Comparison of ENCODE assay signal across 22 cellular contexts in the genomic region with DNA sequence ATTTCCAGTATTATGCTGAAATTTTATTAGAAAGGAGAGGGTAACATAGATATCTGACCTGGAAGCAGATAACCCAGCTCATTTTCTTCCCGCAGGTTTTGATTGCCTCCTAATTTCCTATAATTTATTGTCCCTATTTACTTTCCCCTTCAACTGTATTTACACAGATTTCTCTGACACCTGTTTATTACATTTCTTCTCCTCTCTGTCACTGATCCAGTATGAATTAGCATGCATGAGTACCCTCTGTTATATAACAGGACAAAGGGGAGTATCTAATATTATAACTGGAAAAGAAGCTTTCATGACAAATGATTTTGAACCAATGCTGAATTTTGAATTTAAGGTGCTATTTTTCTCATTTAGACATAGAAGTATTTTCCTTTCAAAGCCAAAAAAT. TPM values are rescaled to one million over a fixed set of nuclear protein-coding genes. Genes with fewer than 3 reads are reported as not detected.
DNase-seq lines count a peak whose midpoint lies in the region; ATAC-seq and TF ChIP-seq lines count a peak whose summit lies in the region.
"Had no signal": no experiment of that assay in that cellular context is flagged by ENCODE, and none has a peak within 500 bp of the region (broad histone marks: within the 10 kb centered on the region; RNA-seq: fewer than 3 reads in every experiment).

No MANE protein-coding gene starts in this region.

- H3K9me3 ChIP-seq in HEK293 (ENCODE audit: control insufficient read depth, insufficient read depth, low read depth, low read length) (no peaks in the 10 kb centered on the region), heart right ventricle (no peaks in the 10 kb centered on the region), breast epithelium (no peaks in the 10 kb centered on the region)
- H3K9me3 ChIP-seq: heart left ventricle had no signal

- 49 to 70% methylated on average over 1 of the region's 1 CpG for WGBS in heart right ventricle, 2 donors

- ATAC-seq in heart right ventricle = no peak
- ATAC-seq: activated CD8-positive, alpha-beta T cell treated with anti-CD3 and anti-CD28 coated beads, Interleukin-2, amount 10 ng/mL, durations not matched to agents 7 days and 5 days; activated naive CD8-positive, alpha-beta T cell treated with anti-CD3 and anti-CD28 coated beads, Interleukin-2, amount 50 U/mL, for 24 hours; heart left ventricle; left colon had no signal

- TF ChIP-seq POLR2A in breast epithelium (IDR thresholded peaks at IDR 0.05) = no peak

- TF ChIP-seq CTCF in HEK293 (tag by site-specific recombination; IDR thresholded peaks at IDR 0.05) = no peak
- no peak for TF ChIP-seq CTCF in heart right ventricle (IDR thresholded peaks at IDR 0.05)
- TF ChIP-seq CTCF in breast epithelium (IDR thresholded peaks at IDR 0.05) = no peak

- H3K27me3 ChIP-seq in heart right ventricle (no peaks in the 10 kb centered on the region), breast epithelium (no peaks in the 10 kb centered on the region)
- H3K27me3 ChIP-seq: heart left ventricle had no signal

- H3K4me1 ChIP-seq in HEK293 (ENCODE audit: control insufficient read depth, insufficient read depth, low read length) = peaks cover 13% of the 10 kb centered on the region; the same call in 1 of the 2 replicates
- H3K4me1 ChIP-seq in heart right ventricle = peaks cover 0 to 36% (median 19%) of the 10 kb centered on the region in 9 donors
- no peaks in the 10 kb centered on the region for H3K4me1 ChIP-seq in breast epithelium

- H3K4me3 ChIP-seq in HEK293 (ENCODE audit: low read depth, low read length) = no peak overlapping the region
- no peak overlapping the region for H3K4me3 ChIP-seq in heart right ventricle
- H3K4me3 ChIP-seq in breast epithelium = no peak overlapping the region
- H3K4me3 ChIP-seq: GM23248, heart left ventricle had no signal

- DNase-seq in NCI-H1436 treated with DMSO at 0.1 percent for 48 hours (lab: John Stamatoyannopoulos, UW) = peak; percentile 60
- peak; percentile 64 for DNase-seq in NCI-H510A treated with DMSO at 0.1 percent for 48 hours (lab: John Stamatoyannopoulos, UW)
- peak; percentile 68 for DNase-seq in cerebellum (ENCODE audit: low spot score)
- DNase-seq in heart right ventricle = no peak
- DNase-seq in breast epithelium (ENCODE audit: low spot score in 2 of 2) = no peak
- no peak for DNase-seq in activated T-cell treated with anti-CD3 and anti-CD28 coated beads, Interleukin-2, amount 50 U/mL, for 48 hours
- DNase-seq: activated CD4-positive, alpha-beta T cell treated with anti-CD3 and anti-CD28 coated beads for 1 hour; activated CD8-positive, alpha-beta T cell treated with anti-CD3 and anti-CD28 coated beads, Interleukin-2, amount 10 ng/mL, durations not matched to agents 7 days and 5 days; activated gamma-delta T cell treated with Interleukin-2 at 50 U/mL for 16 hours; activated naive CD8-positive, alpha-beta T cell treated with anti-CD3 and anti-CD28 coated beads, Interleukin-2, amount 50 U/mL, for 24 hours; DMS 273 treated with DMSO at 0.1 percent for 48 hours; effector CD4-positive, alpha-beta T cell; GM23248; heart left ventricle; IMR-90; left colon; mesenchymal stem cell; NK-92 treated with Interleukin-12 subunit alpha and Interleukin-12 subunit beta, amount 100 ng/mL, for 24 hours; occipital lobe; T-helper 1 cell; trophoblast cell had no signal

- no peak overlapping the region for H3K27ac ChIP-seq in HEK293 (ENCODE audit: extremely low read depth, low read depth, low read length)
- H3K27ac ChIP-seq in heart right ventricle = no peak overlapping the region
- no peak overlapping the region for H3K27ac ChIP-seq in breast epithelium
- H3K27ac ChIP-seq: heart left ventricle had no signal

- POLR2A ChIA-PET in HEK293 (lab: Yijun Ruan, JAX) = no interaction called here

- H3K36me3 ChIP-seq in HEK293 (ENCODE audit: control insufficient read depth in 2 of 2, insufficient read depth in 1 of 2, low read length in 2 of 2) (no peaks in the 10 kb centered on the region), heart right ventricle (no peaks in the 10 kb centered on the region), breast epithelium (no peaks in the 10 kb centered on the region)
- H3K36me3 ChIP-seq: heart left ventricle had no signal

- intact Hi-C loops in heart right ventricle (cut with DNase I) (no loop called here), breast epithelium (cut with DNase I; ENCODE audit: low total_unique reads) (no loop called here)

- CTCF ChIA-PET in HEK293 (lab: Yijun Ruan, JAX) = interaction anchor here (0.8 kb wide), 1 partner anchor 11 kb away, joined by 3 read pairs; no protein-coding TSS in a partner anchor

TF ChIP-seq in HEK293, 187 proteins besides CTCF, POLR2A, EP300 and RAD21:
- TF ChIP-seq, protein P1, sequence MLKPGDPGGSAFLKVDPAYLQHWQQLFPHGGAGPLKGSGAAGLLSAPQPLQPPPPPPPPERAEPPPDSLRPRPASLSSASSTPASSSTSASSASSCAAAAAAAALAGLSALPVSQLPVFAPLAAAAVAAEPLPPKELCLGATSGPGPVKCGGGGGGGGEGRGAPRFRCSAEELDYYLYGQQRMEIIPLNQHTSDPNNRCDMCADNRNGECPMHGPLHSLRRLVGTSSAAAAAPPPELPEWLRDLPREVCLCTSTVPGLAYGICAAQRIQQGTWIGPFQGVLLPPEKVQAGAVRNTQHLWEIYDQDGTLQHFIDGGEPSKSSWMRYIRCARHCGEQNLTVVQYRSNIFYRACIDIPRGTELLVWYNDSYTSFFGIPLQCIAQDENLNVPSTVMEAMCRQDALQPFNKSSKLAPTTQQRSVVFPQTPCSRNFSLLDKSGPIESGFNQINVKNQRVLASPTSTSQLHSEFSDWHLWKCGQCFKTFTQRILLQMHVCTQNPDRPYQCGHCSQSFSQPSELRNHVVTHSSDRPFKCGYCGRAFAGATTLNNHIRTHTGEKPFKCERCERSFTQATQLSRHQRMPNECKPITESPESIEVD (tag by site-specific recombination; IDR thresholded peaks at IDR 0.05) = 0 out of 2 replicates have a peak, but pooled peaks have one; percentile 18
- TF ChIP-seq ZNF626 (tag by site-specific recombination; IDR thresholded peaks at IDR 0.05) (no peak), SALL2 (tag by site-specific recombination; IDR thresholded peaks at IDR 0.05; ENCODE audit: borderline replicate concordance) (no peak), ZSCAN30 (tag by site-specific recombination; IDR thresholded peaks at IDR 0.05) (no peak)

RNA-seq across cellular contexts. Expression of gene DENND1B, which starts 37.4 kb away (rescaled TPM):
- total RNA-seq in cerebellum (29.6 TPM), heart right ventricle (10 to 100 TPM; 21.1 to 36.3 (median 23.8) TPM), breast epithelium (10 to 100 TPM; 10.1 to 54.7 (median 29.8) TPM)
- 1 to 10 TPM; 1.5 to 7.1 TPM for polyA plus RNA-seq in heart right ventricle

Comparison
In these comparisons a context has a peak if more than half of its experiments do, and no peak if none do; other contexts are left out.
1. DNase-seq: peak in NCI-H1436 treated with DMSO at 0.1 percent for 48 hours (single experiment), NCI-H510A treated with DMSO at 0.1 percent for 48 hours (single experiment) and cerebellum (single experiment); none in heart right ventricle (0 of 2), breast epithelium (0 of 2) and activated T-cell treated with anti-CD3 and anti-CD28 coated beads, Interleukin-2, amount 50 U/mL, for 48 hours (0 of 2).